In genomic region chr6:100370265-100370664, GRCh38 we compare ENCODE assay signal across 15 cellular contexts.
DNase-seq lines count a peak whose midpoint lies in the region; ATAC-seq, FAIRE-seq and TF ChIP-seq lines count a peak whose summit lies in the region.
"Had no signal": no experiment of that assay in that cellular context is flagged by ENCODE, and none has a peak within 500 bp of the region (broad histone marks: within the 10 kb centered on the region; RNA-seq: fewer than 3 reads in every experiment).

No MANE protein-coding gene starts in this region.

- no peaks in the 10 kb centered on the region for H4K20me1 ChIP-seq in endothelial cell of umbilical vein (replicated peaks; ENCODE audit: control insufficient read depth, extremely low read depth, insufficient read depth, low read length)
- H4K20me1 ChIP-seq: BLaER1 had no signal

- H3K36me3 ChIP-seq in A673 (ENCODE audit: insufficient read depth, low read length, poor library complexity, severe bottlenecking) (no peaks in the 10 kb centered on the region), endothelial cell of umbilical vein (ENCODE audit: control insufficient read depth in 2 of 2, extremely low read depth in 1 of 2, insufficient read depth in 2 of 2, low read length in 2 of 2) (no peaks in the 10 kb centered on the region)
- H3K36me3 ChIP-seq: BLaER1, prostate gland, uterus had no signal

- H3K4me3 ChIP-seq in A673 (ENCODE audit: low read depth, low read length, poor library complexity, severe bottlenecking), result no peak overlapping the region
- no peak overlapping the region for H3K4me3 ChIP-seq in endothelial cell of umbilical vein (replicated peaks in 1 of 3; ENCODE audit: insufficient read depth in 1 of 3, low read depth in 1 of 3, low read length in 3 of 3)
- H3K4me3 ChIP-seq: BLaER1, prostate gland, uterus had no signal

- no peak overlapping the region for H3K27ac ChIP-seq in A673 (ENCODE audit: low read depth, low read length, poor library complexity, severe bottlenecking)
- H3K27ac ChIP-seq in endothelial cell of umbilical vein (ENCODE audit: insufficient read depth, low read depth, low read length), result no peak overlapping the region
- H3K27ac ChIP-seq: BLaER1, prostate gland, uterus had no signal

- no peak for ATAC-seq in HG02970 (IDR thresholded peaks at IDR 0.05; ENCODE audit: low FRiP score, unreplicated experiment)

- H3K79me2 ChIP-seq in endothelial cell of umbilical vein (ENCODE audit: control insufficient read depth, insufficient read depth, low read length), result no peaks in the 10 kb centered on the region

- H3K27me3 ChIP-seq in A673 (replicated peaks; ENCODE audit: insufficient read depth, low read depth, low read length, poor library complexity), result no peaks in the 10 kb centered on the region
- no peaks in the 10 kb centered on the region for H3K27me3 ChIP-seq in endothelial cell of umbilical vein (ENCODE audit: control insufficient read depth in 2 of 2, insufficient read depth in 2 of 2, low read length in 2 of 2)
- H3K27me3 ChIP-seq: BLaER1, uterus had no signal

- CTCF ChIA-PET in A673 (lab: Charles Lee) (no interaction called here), endothelial cell of umbilical vein (lab: Charles Lee) (no interaction called here)

- peak; percentile 10 for DNase-seq in A673 (ENCODE audit: low spot score)
- peak; percentile 26 for DNase-seq in NCI-H69 (lab: John Stamatoyannopoulos, UW)
- DNase-seq in endothelial cell of umbilical vein (ENCODE audit: low read depth, low spot score), result no peak
- no peak for DNase-seq in NCI-H2171 treated with DMSO at 0.1 percent for 48 hours (lab: John Stamatoyannopoulos, UW)
- no peak for DNase-seq in activated CD4-positive, alpha-beta T cell treated with anti-CD3 and anti-CD28 coated beads for 4 hours
- no peak for DNase-seq in GM19240 (ENCODE audit: insufficient read length, low spot score)
- DNase-seq: activated naive CD4-positive, alpha-beta T cell treated with anti-CD3 and anti-CD28 coated beads, Interleukin-2, amount 10 ng/mL, durations not matched to agents 7 days and 5 days; caudate nucleus; SHP77 treated with DMSO at 0.1 percent for 48 hours; uterus had no signal

- dilution Hi-C loops in endothelial cell of umbilical vein (cut with MboI; ENCODE audit: extremely low pct_ligation_motif_present, low sequenced_read_pairs), result no loop called here

- POLR2A ChIA-PET in A673 (lab: Charles Lee; ENCODE audit: low non-redundant PET), result no interaction called here
- POLR2A ChIA-PET in endothelial cell of umbilical vein (lab: Charles Lee), result no interaction called here

- H3K4me1 ChIP-seq in A673 (ENCODE audit: insufficient read depth, low read length, poor library complexity, severe bottlenecking) (no peaks in the 10 kb centered on the region), endothelial cell of umbilical vein (ENCODE audit: control insufficient read depth, extremely low read depth, insufficient read depth, low read length) (peaks cover 4% of the 10 kb centered on the region)
- H3K4me1 ChIP-seq: BLaER1, prostate gland, uterus had no signal

- H3K9me3 ChIP-seq in A673 (ENCODE audit: low read depth, low read length, poor library complexity, severe bottlenecking), result no peaks in the 10 kb centered on the region
- H3K9me3 ChIP-seq in endothelial cell of umbilical vein (replicated peaks; ENCODE audit: control insufficient read depth, insufficient read depth, low read length), result no peaks in the 10 kb centered on the region
- H3K9me3 ChIP-seq: BLaER1, prostate gland, uterus had no signal

- H3K9me1 ChIP-seq in endothelial cell of umbilical vein (replicated peaks; ENCODE audit: control insufficient read depth, extremely low read depth, insufficient read depth, low read length), result no peaks in the 10 kb centered on the region

- TF ChIP-seq POLR2A in endothelial cell of umbilical vein (IDR thresholded peaks at IDR 0.05; ENCODE audit: low read depth, low read length), result no peak

- intact Hi-C loops in A673 (cut with micrococcal nuclease; ENCODE audit: unreplicated experiment), result no loop called here
- intact Hi-C loops in endothelial cell of umbilical vein (cut with micrococcal nuclease), result no loop called here

- no peak overlapping the region for H3K4me2 ChIP-seq in endothelial cell of umbilical vein (ENCODE audit: insufficient read depth, low read length)
- H3K4me2 ChIP-seq: BLaER1 had no signal

- peak; percentile 72 for FAIRE-seq in endothelial cell of umbilical vein (lab: Jason Lieb, UNC)
- FAIRE-seq: TTC549 had no signal

- H3K9ac ChIP-seq in endothelial cell of umbilical vein (replicated peaks; ENCODE audit: extremely low read depth, insufficient read depth, low read length), result no peak overlapping the region
- H3K9ac ChIP-seq: BLaER1 had no signal

- peak; percentile 43 for TF ChIP-seq CTCF in A673 (conservative IDR thresholded peaks at IDR 0.05; ENCODE audit: low read depth, low read length)
- TF ChIP-seq CTCF in GM12874 (IDR thresholded peaks at IDR 0.05; ENCODE audit: insufficient read depth, low read depth, low read length), result peak; percentile 11; the same call in 1 of the 2 replicates
- peak in 1 of 2 donors; percentile 3 for TF ChIP-seq CTCF in endothelial cell of umbilical vein (IDR thresholded peaks at IDR 0.05; ENCODE audit: extremely low read depth in 1 of 2, insufficient read depth in 1 of 2, low read depth in 1 of 2, low read length in 2 of 2)

- BruUV-seq in A673 (replicated peaks; lab: Mats Ljungman, UMichigan) (no TSS peak), endothelial cell of umbilical vein (replicated peaks; lab: Mats Ljungman, UMichigan) (no TSS peak)

- H2AFZ ChIP-seq in endothelial cell of umbilical vein (ENCODE audit: low read depth, low read length), result no peak overlapping the region

TF ChIP-seq in endothelial cell of umbilical vein, 7 proteins besides CTCF, POLR2A, EP300 and RAD21:
- no peak for TF ChIP-seq JUN (IDR thresholded peaks at IDR 0.05; ENCODE audit: borderline replicate concordance, insufficient read depth, insufficient read length, low read depth)
- TF ChIP-seq POLR2AphosphoS5 (IDR thresholded peaks at IDR 0.05; ENCODE audit: insufficient read depth, low read depth, low read length), result no peak
- no peak for TF ChIP-seq MYC (IDR thresholded peaks at IDR 0.05; ENCODE audit: low read depth, low read length)
- no peak for TF ChIP-seq GATA2 (IDR thresholded peaks at IDR 0.05; ENCODE audit: insufficient read depth, insufficient read length, low read depth, low read length)
- no peak for TF ChIP-seq EZH2 (IDR thresholded peaks at IDR 0.05; ENCODE audit: borderline replicate concordance, low read depth, low read length, severe bottlenecking)
- no peak for TF ChIP-seq FOS (IDR thresholded peaks at IDR 0.05; ENCODE audit: borderline replicate concordance, insufficient read depth, low read length)
- TF ChIP-seq MAX (IDR thresholded peaks at IDR 0.05; ENCODE audit: insufficient read depth, insufficient read length), result no peak
TF ChIP-seq in endothelial cell of umbilical vein: peak in this region for 0.

Comparison
In these comparisons a context has a peak if more than half of its experiments do, and no peak if none do; other contexts are left out.
1. DNase-seq: peak in A673 (single experiment) and NCI-H69 (single experiment); none in endothelial cell of umbilical vein (single experiment), NCI-H2171 treated with DMSO at 0.1 percent for 48 hours (single experiment), activated CD4-positive, alpha-beta T cell treated with anti-CD3 and anti-CD28 coated beads for 4 hours (0 of 2) and GM19240 (single experiment).